ENCODE assay signal across 15 cellular contexts in the genomic region with DNA sequence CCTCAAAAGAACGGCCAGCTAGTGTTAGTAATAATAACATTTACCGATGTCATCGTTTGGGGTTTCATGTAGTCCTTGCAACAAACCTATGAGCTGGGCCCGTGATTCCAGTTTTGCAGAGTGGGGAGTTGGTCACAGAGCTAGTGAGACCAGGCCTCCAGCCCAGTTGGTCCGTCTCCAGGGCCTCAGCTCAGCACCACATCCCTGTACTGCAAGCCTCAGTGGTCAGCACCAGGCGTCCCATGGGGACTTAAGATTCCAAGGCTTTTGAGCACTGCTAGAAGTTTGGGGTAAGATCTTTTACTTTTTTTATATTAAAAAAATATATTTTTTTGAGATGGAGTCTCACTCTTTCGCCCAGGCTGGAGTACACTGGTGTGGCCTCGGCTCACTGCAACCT. TPM values are rescaled to one million over a fixed set of nuclear protein-coding genes. Genes with fewer than 3 reads are reported as not detected.
DNase-seq lines count a peak whose midpoint lies in the region; ATAC-seq and TF ChIP-seq lines count a peak whose summit lies in the region.
"Had no signal": no experiment of that assay in that cellular context is flagged by ENCODE, and none has a peak within 500 bp of the region (broad histone marks: within the 10 kb centered on the region; RNA-seq: fewer than 3 reads in every experiment).

No MANE protein-coding gene starts in this region.

- no peak overlapping the region for H3K4me2 ChIP-seq in osteoblast (ENCODE audit: insufficient read depth, low read length)

- H4K20me1 ChIP-seq in osteoblast (ENCODE audit: insufficient read depth, low read length), result no peaks in the 10 kb centered on the region

- no peaks in the 10 kb centered on the region for H3K9me3 ChIP-seq in osteoblast (ENCODE audit: low read depth, low read length)
- H3K9me3 ChIP-seq: BE2C, Caco-2 had no signal

- H3K27ac Mint-ChIP-seq in dendritic cell treated with granulocyte-macrophage colony-stimulating factor and Interleukin-4, amounts not matched to agents 40 ng/mL and 50 ng/mL, for 4 days, result peak overlapping the region; percentile 29
- no peak overlapping the region for H3K27ac Mint-ChIP-seq in activated CD8-positive, alpha-beta memory T cell treated with anti-CD3 and anti-CD28 coated beads, Interleukin-2, amount 10 ng/mL, durations not matched to agents 7 days and 5 days
- H3K27ac Mint-ChIP-seq: CD4-positive, alpha-beta T cell had no signal

- H3K27ac ChIP-seq in osteoblast (ENCODE audit: low read depth, low read length), result no peak overlapping the region
- H3K27ac ChIP-seq: C4-2B, GM23248, HL-60 had no signal

- H3K4me3 ChIP-seq in osteoblast (ENCODE audit: insufficient read depth, low read length), result no peak overlapping the region
- H3K4me3 ChIP-seq: GM23248, K562 had no signal

- no peaks in the 10 kb centered on the region for H3K9me3 Mint-ChIP-seq in dendritic cell treated with granulocyte-macrophage colony-stimulating factor and Interleukin-4, amounts not matched to agents 40 ng/mL and 50 ng/mL, for 4 days
- H3K9me3 Mint-ChIP-seq in activated CD8-positive, alpha-beta memory T cell treated with anti-CD3 and anti-CD28 coated beads, Interleukin-2, amount 10 ng/mL, durations not matched to agents 7 days and 5 days (ENCODE audit: low read depth), result no peaks in the 10 kb centered on the region
- H3K9me3 Mint-ChIP-seq: CD4-positive, alpha-beta T cell had no signal

- no peaks in the 10 kb centered on the region for H3K79me2 ChIP-seq in osteoblast (ENCODE audit: insufficient read depth, low read length)

- H3K27me3 ChIP-seq in osteoblast (ENCODE audit: insufficient read depth, low read length), result no peaks in the 10 kb centered on the region
- H3K27me3 ChIP-seq: BE2C had no signal

- DNase-seq in fibroblast of peridontal ligament (ENCODE audit: extremely low read depth), result peak; percentile 50
- peak; percentile 80 for DNase-seq in osteoblast (ENCODE audit: insufficient read length, low spot score, missing footprints)
- DNase-seq in C1 segment of cervical spinal cord (lab: John Stamatoyannopoulos, UW), result no peak
- no peak for DNase-seq in activated CD8-positive, alpha-beta memory T cell treated with anti-CD3 and anti-CD28 coated beads, Interleukin-2, amount 10 ng/mL, durations not matched to agents 7 days and 5 days
- no peak for DNase-seq in OCI-M1 (lab: John Stamatoyannopoulos, UW)
- DNase-seq: ACHN; BE2C; Caco-2; CD4-positive, alpha-beta T cell; GM23248; HCEC 1CT had no signal

- no peak overlapping the region for H3K4me3 Mint-ChIP-seq in dendritic cell treated with granulocyte-macrophage colony-stimulating factor and Interleukin-4, amounts not matched to agents 40 ng/mL and 50 ng/mL, for 4 days
- no peak overlapping the region for H3K4me3 Mint-ChIP-seq in activated CD8-positive, alpha-beta memory T cell treated with anti-CD3 and anti-CD28 coated beads, Interleukin-2, amount 10 ng/mL, durations not matched to agents 7 days and 5 days
- H3K4me3 Mint-ChIP-seq: CD4-positive, alpha-beta T cell had no signal

- no peak for ATAC-seq in activated CD8-positive, alpha-beta memory T cell treated with anti-CD3 and anti-CD28 coated beads, Interleukin-2, amount 10 ng/mL, durations not matched to agents 7 days and 5 days
- ATAC-seq: K562 had no signal

- peaks cover 11% of the 10 kb centered on the region for H3K27me3 Mint-ChIP-seq in dendritic cell treated with granulocyte-macrophage colony-stimulating factor and Interleukin-4, amounts not matched to agents 40 ng/mL and 50 ng/mL, for 4 days
- H3K27me3 Mint-ChIP-seq in activated CD8-positive, alpha-beta memory T cell treated with anti-CD3 and anti-CD28 coated beads, Interleukin-2, amount 10 ng/mL, durations not matched to agents 7 days and 5 days, result no peaks in the 10 kb centered on the region
- H3K27me3 Mint-ChIP-seq: CD4-positive, alpha-beta T cell had no signal

- no peak for TF ChIP-seq CTCF in osteoblast (IDR thresholded peaks at IDR 0.05; ENCODE audit: extremely low read depth, low read depth, low read length)

- H2AFZ ChIP-seq in osteoblast (ENCODE audit: low read length), result peak overlapping the region; percentile 70
- H2AFZ ChIP-seq: GM23248 had no signal

- CTCF ChIA-PET in activated CD8-positive, alpha-beta memory T cell treated with anti-CD3 and anti-CD28 coated beads, Interleukin-2, amount 10 ng/mL, durations not matched to agents 7 days and 5 days (lab: Charles Lee), result interaction anchor here (0.8 to 1.0 kb wide), 2 partner anchors 13 to 23 kb away, joined by 3 read pairs; no protein-coding TSS in a partner anchor

- peaks cover 48% of the 10 kb centered on the region for H3K4me1 Mint-ChIP-seq in dendritic cell treated with granulocyte-macrophage colony-stimulating factor and Interleukin-4, amounts not matched to agents 40 ng/mL and 50 ng/mL, for 4 days (ENCODE audit: low read depth)
- peaks cover 5% of the 10 kb centered on the region for H3K4me1 Mint-ChIP-seq in activated CD8-positive, alpha-beta memory T cell treated with anti-CD3 and anti-CD28 coated beads, Interleukin-2, amount 10 ng/mL, durations not matched to agents 7 days and 5 days

- H3K36me3 ChIP-seq in osteoblast (ENCODE audit: insufficient read depth, low read length), result no peaks in the 10 kb centered on the region
- H3K36me3 ChIP-seq: BE2C had no signal

- H3K36me3 Mint-ChIP-seq in dendritic cell treated with granulocyte-macrophage colony-stimulating factor and Interleukin-4, amounts not matched to agents 40 ng/mL and 50 ng/mL, for 4 days (ENCODE audit: low read depth), result no peaks in the 10 kb centered on the region
- no peaks in the 10 kb centered on the region for H3K36me3 Mint-ChIP-seq in activated CD8-positive, alpha-beta memory T cell treated with anti-CD3 and anti-CD28 coated beads, Interleukin-2, amount 10 ng/mL, durations not matched to agents 7 days and 5 days

- H3K4me1 ChIP-seq in osteoblast (ENCODE audit: insufficient read depth, low read length), result peaks cover 20% of the 10 kb centered on the region
- H3K4me1 ChIP-seq: BE2C, Caco-2 had no signal

- intact Hi-C loops in dendritic cell treated with granulocyte-macrophage colony-stimulating factor and Interleukin-4, amounts not matched to agents 40 ng/mL and 50 ng/mL, for 4 days (cut with micrococcal nuclease), result no loop called here

RNA-seq across cellular contexts. Expression of gene TSGA10IP, which starts 1.1 kb away (rescaled TPM):
- total RNA-seq in osteoblast, result not detected in 2 replicates
- not detected for total RNA-seq in activated CD8-positive, alpha-beta memory T cell treated with anti-CD3 and anti-CD28 coated beads, Interleukin-2, amount 10 ng/mL, durations not matched to agents 7 days and 5 days
- total RNA-seq: Caco-2; CD4-positive, alpha-beta T cell; GM23248; K562 had no signal

RNA-seq across cellular contexts. Expression of gene SART1, which starts 17.3 kb away (rescaled TPM):
- total RNA-seq in osteoblast, result 22.4 and 25.3 TPM in 2 replicates
- 10 to 100 TPM; 79.7 to 89.2 TPM for total RNA-seq in activated CD8-positive, alpha-beta memory T cell treated with anti-CD3 and anti-CD28 coated beads, Interleukin-2, amount 10 ng/mL, durations not matched to agents 7 days and 5 days

RNA-seq across cellular contexts. Expression of gene DRAP1, which starts 25.0 kb away (rescaled TPM):
- total RNA-seq in osteoblast, result 170 and 190 TPM in 2 replicates
- 100 to 1,000 TPM; 192 to 254 TPM for total RNA-seq in activated CD8-positive, alpha-beta memory T cell treated with anti-CD3 and anti-CD28 coated beads, Interleukin-2, amount 10 ng/mL, durations not matched to agents 7 days and 5 days

RNA-seq across cellular contexts. Expression of gene C11orf68, which starts 25.3 kb away (rescaled TPM):
- total RNA-seq in osteoblast, result 30.9 and 32.9 TPM in 2 replicates
- 10 to 100 TPM; 27.5 to 37.8 TPM for total RNA-seq in activated CD8-positive, alpha-beta memory T cell treated with anti-CD3 and anti-CD28 coated beads, Interleukin-2, amount 10 ng/mL, durations not matched to agents 7 days and 5 days

RNA-seq across cellular contexts. Expression of gene FOSL1, which starts 44.0 kb away (rescaled TPM):
- total RNA-seq in osteoblast, result 13.0 and 13.8 TPM in 2 replicates
- 1 to 10 TPM; 2.7 to 6.0 TPM for total RNA-seq in activated CD8-positive, alpha-beta memory T cell treated with anti-CD3 and anti-CD28 coated beads, Interleukin-2, amount 10 ng/mL, durations not matched to agents 7 days and 5 days

Comparison
In these comparisons a context has a peak if more than half of its experiments do, and no peak if none do; other contexts are left out.
1. DNase-seq: peak in fibroblast of peridontal ligament (single experiment) and osteoblast (single experiment); none in C1 segment of cervical spinal cord (0 of 14), activated CD8-positive, alpha-beta memory T cell treated with anti-CD3 and anti-CD28 coated beads, Interleukin-2, amount 10 ng/mL, durations not matched to agents 7 days and 5 days (single experiment) and OCI-M1 (single experiment).